In genomic region chr15:69031013-69032001, GRCh38 we compare ENCODE assay signal across 10 cellular contexts. TPM values are rescaled to one million over a fixed set of nuclear protein-coding genes. Genes with fewer than 3 reads are reported as not detected.
DNase-seq lines count a peak whose midpoint lies in the region; ATAC-seq, FAIRE-seq and TF ChIP-seq lines count a peak whose summit lies in the region.
"Had no signal": no experiment of that assay in that cellular context is flagged by ENCODE, and none has a peak within 500 bp of the region (broad histone marks: within the 10 kb centered on the region; RNA-seq: fewer than 3 reads in every experiment).

No MANE protein-coding gene starts in this region.

- whole genome bisulfite sequencing in K562 (ENCODE audit: insufficient coverage, low coverage, missing lambda C conversion rate) = 4% methylated on average over 40 of the region's 42 CpGs

- H3K27me3 ChIP-seq in Peyer's patch = no peaks in the 10 kb centered on the region
- peaks cover 2 to 45% of the 10 kb centered on the region in 2 experiments; a peak in 2 of 5 replicates for H3K27me3 ChIP-seq in K562 (ENCODE audit: control insufficient read depth in 2 of 2, insufficient read depth in 2 of 2, low read length in 2 of 2)
- peaks cover 19% of the 10 kb centered on the region for H3K27me3 ChIP-seq in iPS-20b (ENCODE audit: insufficient read depth, low read length)
- H3K27me3 ChIP-seq: BLaER1 had no signal

- H3K9ac ChIP-seq in K562 (ENCODE audit: insufficient read depth in 1 of 2, low read depth in 2 of 2, low read length in 2 of 2) (peak overlapping the region in 1 of 2 experiments; percentile 86; a peak in 2 of 4 replicates), iPS-20b (ENCODE audit: low read depth, low read length) (no peak overlapping the region)
- H3K9ac ChIP-seq: BLaER1 had no signal

- H4K20me1 ChIP-seq in K562 (replicated peaks; ENCODE audit: control insufficient read depth, insufficient read depth, low read length) (0 out of 2 replicates have a peak, but pooled peaks cover 2% of the 10 kb centered on the region), OCI-LY7 (ENCODE audit: insufficient read depth, low read length) (no peaks in the 10 kb centered on the region)
- H4K20me1 ChIP-seq: BLaER1 had no signal

- no peaks in the 10 kb centered on the region for H3K79me2 ChIP-seq in K562 (ENCODE audit: control insufficient read depth, insufficient read depth, low read length)
- no peaks in the 10 kb centered on the region for H3K79me2 ChIP-seq in OCI-LY7 (ENCODE audit: insufficient read depth, low read depth, low read length)

- peak; percentile 87 for FAIRE-seq in K562 (lab: Jason Lieb, UNC)

- H3K27ac ChIP-seq in Peyer's patch (no peak overlapping the region), K562 (ENCODE audit: extremely low read depth, low read depth, low read length) (no peak overlapping the region), iPS-20b (ENCODE audit: low read length) (no peak overlapping the region), OCI-LY7 (ENCODE audit: low read depth, low read length, poor library complexity, severe bottlenecking) (no peak overlapping the region)
- H3K27ac ChIP-seq: BLaER1 had no signal

- H3K4me1 ChIP-seq in Peyer's patch (peaks cover 0 to 11% (median 0%) of the 10 kb centered on the region in 4 donors), K562 (replicated peaks in 1 of 2; ENCODE audit: control insufficient read depth in 2 of 2, insufficient read depth in 2 of 2, low read length in 2 of 2) (peaks cover 0 to 13% of the 10 kb centered on the region in 2 experiments; a peak in 1 of 5 replicates), iPS-20b (ENCODE audit: insufficient read depth, low read length) (no peaks in the 10 kb centered on the region), OCI-LY7 (ENCODE audit: insufficient read depth, low read length, poor library complexity, severe bottlenecking) (no peaks in the 10 kb centered on the region)

- POLR2A ChIA-PET in K562 (lab: Yijun Ruan, JAX) = interaction anchor here (0.5 to 1.4 kb wide), 9 partner anchors 8 to 341 kb away, joined by 3 to 6 read pairs (median 4); partner anchors contain the start of gene NOX5
- POLR2A ChIA-PET in OCI-LY7 (lab: Charles Lee) = no interaction called here

- in situ Hi-C loops in K562 (cut with MboI) = no loop called here

- H3K9me1 ChIP-seq in K562 (ENCODE audit: control insufficient read depth, insufficient read depth, low read length) = no peaks in the 10 kb centered on the region

- H2AFZ ChIP-seq in K562 (ENCODE audit: low read depth, low read length) (peak overlapping the region; percentile 79), OCI-LY7 (ENCODE audit: low read length) (no peak overlapping the region)

- DNase-seq in DMS79 treated with DMSO at 0.1 percent for 48 hours (lab: John Stamatoyannopoulos, UW) = peak; percentile 2
- no peak for DNase-seq in DMS79 (lab: John Stamatoyannopoulos, UW)
- DNase-seq in Peyer's patch = peak in 2 of 3 donors; percentile 63 to 68
- peak; percentile 48 to 76 (median 62) for DNase-seq in K562 (ENCODE audit: extremely low read depth in 1 of 4, low spot score in 3 of 4)
- DNase-seq in stimulated activated CD4-positive, alpha-beta T cell treated with anti-CD3 and anti-CD28 coated beads, Interleukin-12 subunit alpha, Interleukin-12 subunit beta, amount 100 ng/mL, for 4 hours = peak; percentile 22
- no peak for DNase-seq in OCI-LY7 (ENCODE audit: low spot score)
- DNase-seq in occipital lobe (lab: John Stamatoyannopoulos, UW) = no peak

- peak in 4 of 6 experiments; percentile 37 to 59 (median 52) for TF ChIP-seq CTCF in Peyer's patch (IDR thresholded peaks at IDR 0.05)
- peak; percentile 79 to 84 (median 81) for TF ChIP-seq CTCF in K562 (IDR thresholded peaks at IDR 0.05 in 2 of 3, conservative IDR thresholded peaks at IDR 0.05 in 1 of 3; ENCODE audit: insufficient read depth in 2 of 3, low read depth in 1 of 3, low read length in 3 of 3)
- TF ChIP-seq CTCF in OCI-LY7 (conservative IDR thresholded peaks at IDR 0.05; ENCODE audit: low read length) = no peak

- peak overlapping the region; percentile 63 for H3K4me2 ChIP-seq in K562 (ENCODE audit: insufficient read depth, low read length)
- no peak overlapping the region for H3K4me2 ChIP-seq in OCI-LY7 (ENCODE audit: low read length)
- H3K4me2 ChIP-seq: BLaER1 had no signal

- CTCF ChIA-PET in K562 (lab: Yijun Ruan, JAX; ENCODE audit: low intra/inter-chr PET ratio) (no interaction called here), OCI-LY7 (lab: Charles Lee; ENCODE audit: unreplicated experiment) (interaction anchor here (0.6 kb wide), 2 partner anchors 151 to 1691 kb away, joined by 3 to 4 read pairs; no protein-coding TSS in a partner anchor)

- TF ChIP-seq POLR2A in Peyer's patch (IDR thresholded peaks at IDR 0.05) (no peak), K562 (conservative IDR thresholded peaks at IDR 0.05) (no peak)

- TF ChIP-seq EP300 in K562 (IDR thresholded peaks at IDR 0.05; ENCODE audit: low read length) = no peak

- H3K4me3 ChIP-seq in Peyer's patch (peak overlapping the region in 3 of 4 donors; percentile 7 to 50 (median 40)), K562 (0 out of 2 replicates have a peak overlapping the region, but pooled peaks have one; percentile 19), iPS-20b (ENCODE audit: low read length) (peak overlapping the region; percentile 51; the same call in 1 of the 2 replicates), OCI-LY7 (ENCODE audit: low read depth, low read length, poor library complexity, severe bottlenecking) (no peak overlapping the region)
- H3K4me3 ChIP-seq: BLaER1 had no signal

- H3K36me3 ChIP-seq in Peyer's patch = no peaks in the 10 kb centered on the region
- H3K36me3 ChIP-seq in K562 (ENCODE audit: control insufficient read depth, insufficient read depth, low read length) = no peaks in the 10 kb centered on the region
- H3K36me3 ChIP-seq in iPS-20b (ENCODE audit: insufficient read depth, low read depth, low read length) = no peaks in the 10 kb centered on the region
- no peaks in the 10 kb centered on the region for H3K36me3 ChIP-seq in OCI-LY7 (ENCODE audit: insufficient read depth, low read length)
- H3K36me3 ChIP-seq: BLaER1 had no signal

- BruUV-seq in K562 (replicated peaks; lab: Mats Ljungman, UMichigan) = no TSS peak
- no TSS peak for BruUV-seq in OCI-LY7 (replicated peaks; lab: Mats Ljungman, UMichigan)

- intact Hi-C loops in K562 (cut with micrococcal nuclease) (loop anchor here (2.0 to 5.0 kb wide), 2 partner anchors 104 to 155 kb away; no protein-coding TSS in a partner anchor), OCI-LY7 (cut with micrococcal nuclease; ENCODE audit: unreplicated experiment) (no loop called here)

- TF ChIP-seq RAD21 in K562 (CRISPR knock-in tag; conservative IDR thresholded peaks at IDR 0.05 in 1 of 2, IDR thresholded peaks at IDR 0.05 in 1 of 2) = peak; percentile 58 to 89

- no peaks in the 10 kb centered on the region for H3K9me2 ChIP-seq in OCI-LY7 (ENCODE audit: insufficient read depth, low read length)

- peak; percentile 98 for ATAC-seq in K562

- H3K9me3 ChIP-seq in Peyer's patch (no peaks in the 10 kb centered on the region), K562 (replicated peaks; ENCODE audit: control insufficient read depth, insufficient read depth, low read depth, low read length) (no peaks in the 10 kb centered on the region), iPS-20b (ENCODE audit: insufficient read depth, low read depth, low read length) (no peaks in the 10 kb centered on the region), OCI-LY7 (ENCODE audit: low read length) (no peaks in the 10 kb centered on the region)
- H3K9me3 ChIP-seq: BLaER1 had no signal

TF ChIP-seq in K562, 482 proteins besides CTCF, POLR2A, EP300 and RAD21 (continues in another document):
- no peak for TF ChIP-seq ZNF12 (CRISPR knock-in tag; IDR thresholded peaks at IDR 0.05)
- TF ChIP-seq, protein P1, sequence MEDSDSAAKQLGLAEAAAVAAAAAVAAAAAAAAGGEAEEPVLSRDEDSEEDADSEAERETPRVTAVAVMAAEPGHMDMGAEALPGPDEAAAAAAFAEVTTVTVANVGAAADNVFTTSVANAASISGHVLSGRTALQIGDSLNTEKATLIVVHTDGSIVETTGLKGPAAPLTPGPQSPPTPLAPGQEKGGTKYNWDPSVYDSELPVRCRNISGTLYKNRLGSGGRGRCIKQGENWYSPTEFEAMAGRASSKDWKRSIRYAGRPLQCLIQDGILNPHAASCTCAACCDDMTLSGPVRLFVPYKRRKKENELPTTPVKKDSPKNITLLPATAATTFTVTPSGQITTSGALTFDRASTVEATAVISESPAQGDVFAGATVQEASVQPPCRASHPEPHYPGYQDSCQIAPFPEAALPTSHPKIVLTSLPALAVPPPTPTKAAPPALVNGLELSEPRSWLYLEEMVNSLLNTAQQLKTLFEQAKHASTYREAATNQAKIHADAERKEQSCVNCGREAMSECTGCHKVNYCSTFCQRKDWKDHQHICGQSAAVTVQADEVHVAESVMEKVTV (CRISPR knock-in tag; IDR thresholded peaks at IDR 0.05) = peak; percentile 9; the same call in 1 of the 2 replicates

RNA-seq across cellular contexts. Expression of gene NOX5, which starts 16.8 kb away (rescaled TPM):
- total RNA-seq in Peyer's patch = 1 to 10 TPM in 1 of 4 donors, under 1 TPM in 1, not detected in 2; 0.13 to 5.0 TPM
- 0.14 and 0.16 TPM in 2 replicates for total RNA-seq in K562 (2011; cell fraction: chromatin; rRNA removed; ENCODE audit: low replicate concordance)
- total RNA-seq in K562 (2011; cell fraction: nucleolus; rRNA removed) = under 0.01 TPM in 2 replicates
- total RNA-seq in K562 (2011; cell fraction: nucleoplasm; rRNA removed) = 0.07 and 0.23 TPM in 2 replicates
- total RNA-seq in K562 (2014; rRNA removed) = not detected in 2 replicates
- not detected in 2 replicates for total RNA-seq in K562 (2014; rRNA removed; fragmentation: Illumina TruSeq; extraction: Trizol)
- total RNA-seq in K562 (2015; rRNA removed; fragmentation: Illumina TruSeq; extraction: Trizol) = not detected in 2 replicates
- total RNA-seq in K562 (2021) = not detected in 2 replicates
- polyA plus RNA-seq in K562 (2011; rRNA removed) = 0.01 and 0.03 TPM in 2 replicates
- 0.04 TPM in 1 of 2 replicates, not detected in the other for polyA plus RNA-seq in K562 (2011; cell fraction: cytosol; rRNA removed)
- polyA plus RNA-seq in K562 (2011; cell fraction: nucleus; rRNA removed) = 0.13 and 0.34 TPM in 2 replicates
- polyA plus RNA-seq in K562 (2012) = 0.01 and 0.03 TPM in 2 replicates
- polyA plus RNA-seq in K562 (2014; fragmentation: Illumina TruSeq; extraction: Trizol) = not detected in 2 replicates
- polyA plus RNA-seq in K562 (2014; fragmentation: Nextera tagmentation; extraction: Ambion mirVana) = not detected
- polyA plus RNA-seq in K562 (2014; rRNA removed) = not detected in 2 replicates
- polyA minus RNA-seq in K562 (2011; rRNA and poly(A)+ RNA removed) = 0.04 TPM in 1 of 2 replicates, not detected in the other
- polyA minus RNA-seq in K562 (2011; cell fraction: cytosol; rRNA and poly(A)+ RNA removed) = not detected in 2 replicates
- under 0.01 TPM in 1 of 2 replicates, not detected in the other for polyA minus RNA-seq in K562 (2011; cell fraction: nucleus; rRNA and poly(A)+ RNA removed)
- total RNA-seq in OCI-LY7 (2014; rRNA removed; shearing (Covaris generic)) = not detected in 2 replicates
- not detected in 2 replicates for total RNA-seq in OCI-LY7 (2022)
- total RNA-seq in occipital lobe = under 0.01 TPM
- total RNA-seq: temporal lobe had no signal

Comparison
In these comparisons a context has a peak if more than half of its experiments do, and no peak if none do; other contexts are left out.
1. DNase-seq: peak in DMS79 treated with DMSO at 0.1 percent for 48 hours (single experiment), Peyer's patch (2 of 3), K562 (4 of 4) and stimulated activated CD4-positive, alpha-beta T cell treated with anti-CD3 and anti-CD28 coated beads, Interleukin-12 subunit alpha, Interleukin-12 subunit beta, amount 100 ng/mL, for 4 hours (single experiment); none in DMS79 (single experiment), OCI-LY7 (single experiment) and occipital lobe (single experiment).